ENCODE assay signal across 7 cellular contexts in the genomic region with DNA sequence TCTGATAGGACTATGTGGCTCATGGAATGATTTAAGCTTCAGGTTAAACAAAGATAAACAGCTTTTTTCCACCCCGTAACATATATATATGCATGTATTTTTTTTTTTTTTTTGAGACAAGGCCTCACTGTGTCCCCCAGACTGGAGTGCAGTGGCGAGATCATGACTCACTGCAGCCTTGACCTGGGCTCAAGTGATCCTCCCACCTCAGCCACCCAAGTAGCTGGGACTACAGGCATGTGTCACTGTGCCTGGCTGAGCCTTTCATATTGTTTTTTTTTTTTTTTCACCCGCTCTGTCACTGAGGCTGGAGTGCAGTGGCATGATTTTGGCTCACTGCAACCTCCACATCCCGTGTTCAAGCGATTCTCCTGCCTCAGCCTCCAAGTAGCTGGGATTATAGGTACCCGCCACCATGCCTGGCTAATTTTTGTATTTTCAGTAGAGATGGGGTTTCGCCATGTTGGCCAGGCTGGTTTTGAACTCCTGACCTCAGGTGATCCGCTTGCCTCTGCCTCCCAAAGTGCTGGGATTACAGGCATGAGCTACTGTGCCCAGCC. TPM values are rescaled to one million over a fixed set of nuclear protein-coding genes. Genes with fewer than 3 reads are reported as not detected.
"Had no signal": no experiment of that assay in that cellular context is flagged by ENCODE, and none has a peak within 500 bp of the region (broad histone marks: within the 10 kb centered on the region; RNA-seq: fewer than 3 reads in every experiment).

No MANE protein-coding gene starts in this region.

RNA-seq across cellular contexts. Expression of a gene that starts 55.9 kb away (rescaled TPM):
- total RNA-seq: activated CD8-positive, alpha-beta T cell treated with anti-CD3 and anti-CD28 coated beads for 36 hours; activated T-cell treated with anti-CD3 and anti-CD28 coated beads, Interleukin-2, amount 50 U/mL, for 4 hours; aorta; body of pancreas; colonic mucosa; fibroblast of lung had no signal
- polyA plus RNA-seq: aorta, cardiac muscle cell, fibroblast of lung had no signal
